16 cellular contexts compared by ENCODE assay signal in genomic region chr3:127217594-127218456, GRCh38. TPM values are rescaled to one million over a fixed set of nuclear protein-coding genes. Genes with fewer than 3 reads are reported as not detected.
A peak's percentile ranks its signal among the peaks of the same experiment; 100 is the strongest.
DNase-seq lines count a peak whose midpoint lies in the region; ATAC-seq and TF ChIP-seq lines count a peak whose summit lies in the region.
"Had no signal": no experiment of that assay in that cellular context is flagged by ENCODE, and none has a peak within 500 bp of the region (broad histone marks: within the 10 kb centered on the region; RNA-seq: fewer than 3 reads in every experiment).

No MANE protein-coding gene starts in this region.

- no peaks in the 10 kb centered on the region for H3K4me1 Mint-ChIP-seq in stimulated activated memory B cell treated with anti-CD40 and anti-IgM and Interleukin-4, amounts not matched to agents 10 μg/mL and 1 μg/mL and 100 μg/mL, for 72 hours

- H3K36me3 ChIP-seq in BJ (ENCODE audit: control insufficient read depth, insufficient read depth, low read length) (no peaks in the 10 kb centered on the region), MG63 (no peaks in the 10 kb centered on the region)
- H3K36me3 ChIP-seq: right lobe of liver had no signal

- no peak overlapping the region for H3K27ac Mint-ChIP-seq in stimulated activated memory B cell treated with anti-CD40 and anti-IgM and Interleukin-4, amounts not matched to agents 10 μg/mL and 1 μg/mL and 100 μg/mL, for 72 hours

- no peaks in the 10 kb centered on the region for H3K9me3 Mint-ChIP-seq in stimulated activated memory B cell treated with anti-CD40 and anti-IgM and Interleukin-4, amounts not matched to agents 10 μg/mL and 1 μg/mL and 100 μg/mL, for 72 hours

- CTCF ChIA-PET in BJ (lab: Yijun Ruan, JAX) = no interaction called here

- H3K36me3 Mint-ChIP-seq in stimulated activated memory B cell treated with anti-CD40 and anti-IgM and Interleukin-4, amounts not matched to agents 10 μg/mL and 1 μg/mL and 100 μg/mL, for 72 hours = no peaks in the 10 kb centered on the region

- peaks cover 43% of the 10 kb centered on the region for H3K27me3 Mint-ChIP-seq in stimulated activated memory B cell treated with anti-CD40 and anti-IgM and Interleukin-4, amounts not matched to agents 10 μg/mL and 1 μg/mL and 100 μg/mL, for 72 hours

- ATAC-seq in GM19351 (IDR thresholded peaks at IDR 0.05; ENCODE audit: unreplicated experiment) = peak; percentile 54
- ATAC-seq in stimulated activated memory B cell treated with anti-CD40 and anti-IgM and Interleukin-4, amounts not matched to agents 10 μg/mL and 1 μg/mL and 100 μg/mL, for 72 hours = no peak
- ATAC-seq: mucosa of descending colon, right lobe of liver had no signal

- H3K4me3 Mint-ChIP-seq in stimulated activated memory B cell treated with anti-CD40 and anti-IgM and Interleukin-4, amounts not matched to agents 10 μg/mL and 1 μg/mL and 100 μg/mL, for 72 hours = no peak overlapping the region

- H3K9me3 ChIP-seq in MG63 = peaks cover 11% of the 10 kb centered on the region
- H3K9me3 ChIP-seq: mucosa of descending colon, right lobe of liver had no signal

- TF ChIP-seq CTCF in BJ (IDR thresholded peaks at IDR 0.05; ENCODE audit: insufficient read depth, low read depth, low read length) (no peak), fibroblast of the aortic adventitia (IDR thresholded peaks at IDR 0.05; ENCODE audit: insufficient read depth, low read length) (no peak)

- POLR2A ChIA-PET in BJ (lab: Charles Lee) = no interaction called here

- H3K4me3 ChIP-seq in BJ (ENCODE audit: low read depth, low read length) (no peak overlapping the region), MG63 (no peak overlapping the region), fibroblast of the aortic adventitia (ENCODE audit: low read depth, low read length) (no peak overlapping the region)
- H3K4me3 ChIP-seq: mucosa of descending colon, right lobe of liver had no signal

- DNase-seq in BJ (ENCODE audit: low read depth) (peak; percentile 44), MG63 (peak; percentile 89), fibroblast of the aortic adventitia (ENCODE audit: low read depth) (peak; percentile 27), NCI-H526 (lab: John Stamatoyannopoulos, UW) (no peak), NCI-H1436 treated with DMSO at 0.1 percent for 48 hours (lab: John Stamatoyannopoulos, UW) (no peak), NCI-H2029 (lab: John Stamatoyannopoulos, UW) (no peak)
- DNase-seq: activated CD8-positive, alpha-beta memory T cell treated with anti-CD3 and anti-CD28 coated beads, Interleukin-2, amount 50 U/mL, for 48 hours; mucosa of descending colon; NCI-H2081; right lobe of liver; T1000 had no signal

- peaks cover 2% of the 10 kb centered on the region for H3K27me3 ChIP-seq in BJ (ENCODE audit: control insufficient read depth, insufficient read depth, low read length)
- H3K27me3 ChIP-seq in MG63 = no peaks in the 10 kb centered on the region
- H3K27me3 ChIP-seq: right lobe of liver had no signal

RNA-seq across cellular contexts. Expression of gene PRR23E, which starts 24.9 kb away (rescaled TPM):
- polyA plus RNA-seq in BJ (2011; rRNA removed) = not detected in 2 replicates
- not detected in 2 replicates for polyA minus RNA-seq in BJ (2011; rRNA and poly(A)+ RNA removed)
- total RNA-seq in MG63 (2014; rRNA removed; shearing (Covaris generic); ENCODE audit: low replicate concordance) = not detected in 2 replicates
- total RNA-seq in fibroblast of the aortic adventitia (ENCODE audit: low replicate concordance) = not detected in 2 replicates
- total RNA-seq: HT-29, mucosa of descending colon, OCI-LY7, right lobe of liver, urinary bladder had no signal
- polyA plus RNA-seq: urinary bladder had no signal

Comparison
In these comparisons a context has a peak if more than half of its experiments do, and no peak if none do; other contexts are left out.
1. DNase-seq: peak in BJ (single experiment), MG63 (single experiment) and fibroblast of the aortic adventitia (single experiment); none in NCI-H526 (0 of 2), NCI-H1436 treated with DMSO at 0.1 percent for 48 hours (single experiment) and NCI-H2029 (single experiment).